Comparison of ENCODE assay signal across 15 cellular contexts in genomic region chr10:17474595-17474994, GRCh38. TPM values are rescaled to one million over a fixed set of nuclear protein-coding genes. Genes with fewer than 3 reads are reported as not detected.
A peak's percentile ranks its signal among the peaks of the same experiment; 100 is the strongest.
DNase-seq lines count a peak whose midpoint lies in the region; ATAC-seq, FAIRE-seq and TF ChIP-seq lines count a peak whose summit lies in the region.
"Had no signal": no experiment of that assay in that cellular context is flagged by ENCODE, and none has a peak within 500 bp of the region (broad histone marks: within the 10 kb centered on the region; RNA-seq: fewer than 3 reads in every experiment).

No MANE protein-coding gene starts in this region.

- FAIRE-seq in astrocyte (lab: Jason Lieb, UNC): no peak

- H2BK5ac ChIP-seq in mesendoderm (ENCODE audit: low read length): no peak overlapping the region

- H4K20me1 ChIP-seq in astrocyte (ENCODE audit: insufficient read depth, low read length): no peaks in the 10 kb centered on the region

- no peaks in the 10 kb centered on the region for H3K9me3 Mint-ChIP-seq in astrocyte (ENCODE audit: unreplicated experiment)
- H3K9me3 Mint-ChIP-seq: stimulated activated effector memory CD8-positive, alpha-beta T cell treated with anti-CD3 and anti-CD28 coated beads, Interleukin-12 subunit alpha, Interleukin-12 subunit beta, amount 100 ng/mL, for 72 hours had no signal

- H3K27me3 Mint-ChIP-seq in astrocyte (ENCODE audit: low read depth, unreplicated experiment): peaks cover 9% of the 10 kb centered on the region

- no peak overlapping the region for H3K18ac ChIP-seq in mesendoderm (ENCODE audit: low read length)

- H3K9ac ChIP-seq in astrocyte (ENCODE audit: low read length) (no peak overlapping the region), mesendoderm (ENCODE audit: low read length) (no peak overlapping the region)

- H2BK15ac ChIP-seq in mesendoderm (replicated peaks; ENCODE audit: low read depth): no peak overlapping the region

- H3K4me3 ChIP-seq in astrocyte (ENCODE audit: insufficient read depth, low read depth, low read length) (no peak overlapping the region), mesendoderm (ENCODE audit: low read length) (no peak overlapping the region)
- H3K4me3 ChIP-seq in effector memory CD4-positive, alpha-beta T cell (ENCODE audit: insufficient read depth, low read depth, low read length, poor library complexity, severe bottlenecking): no peak overlapping the region
- H3K4me3 ChIP-seq: esophagus muscularis mucosa had no signal

- H3K27ac ChIP-seq in astrocyte (ENCODE audit: low read depth, low read length): no peak overlapping the region
- H3K27ac ChIP-seq in mesendoderm (ENCODE audit: low read depth, low read length): no peak overlapping the region
- no peak overlapping the region for H3K27ac ChIP-seq in effector memory CD4-positive, alpha-beta T cell (ENCODE audit: insufficient read depth, low read length, poor library complexity, severe bottlenecking)
- H3K27ac ChIP-seq: esophagus muscularis mucosa, neutrophil, WERI-Rb-1 had no signal

- DNase-seq in ELR (ENCODE audit: low read depth) (peak; percentile 60), M059J (ENCODE audit: low read depth) (peak; percentile 8), astrocyte (ENCODE audit: low read depth) (no peak), mesendoderm (peak; percentile 8), GDM1 (lab: John Stamatoyannopoulos, UW) (no peak)
- no peak for DNase-seq in effector memory CD4-positive, alpha-beta T cell
- DNase-seq: aorta, kidney glomerular epithelial cell, NCI-H2029, RPMI8226, WERI-Rb-1 had no signal

- no peak for ATAC-seq in GM19324 (IDR thresholded peaks at IDR 0.05; ENCODE audit: low FRiP score, unreplicated experiment)
- ATAC-seq: stimulated activated effector memory CD8-positive, alpha-beta T cell treated with anti-CD3 and anti-CD28 coated beads, Interleukin-12 subunit alpha, Interleukin-12 subunit beta, amount 100 ng/mL, for 72 hours had no signal

- no peak overlapping the region for H4K8ac ChIP-seq in mesendoderm (ENCODE audit: low read depth, low read length)

- H3K4ac ChIP-seq in mesendoderm (ENCODE audit: low read depth, low read length): no peak overlapping the region

- H3K36me3 ChIP-seq in astrocyte (ENCODE audit: insufficient read depth, low read length) (no peaks in the 10 kb centered on the region), mesendoderm (ENCODE audit: control insufficient read depth, insufficient read depth, low read length) (no peaks in the 10 kb centered on the region)
- no peaks in the 10 kb centered on the region for H3K36me3 ChIP-seq in effector memory CD4-positive, alpha-beta T cell (ENCODE audit: control insufficient read depth, insufficient read depth, low read length)
- H3K36me3 ChIP-seq: esophagus muscularis mucosa, neutrophil, WERI-Rb-1 had no signal

- no peak overlapping the region for H3K4me3 Mint-ChIP-seq in astrocyte (ENCODE audit: unreplicated experiment)
- H3K4me3 Mint-ChIP-seq: stimulated activated effector memory CD8-positive, alpha-beta T cell treated with anti-CD3 and anti-CD28 coated beads, Interleukin-12 subunit alpha, Interleukin-12 subunit beta, amount 100 ng/mL, for 72 hours had no signal

- no peak overlapping the region for H3K23ac ChIP-seq in mesendoderm (ENCODE audit: low read length)

- H3K79me2 ChIP-seq in astrocyte (ENCODE audit: insufficient read depth, low read length) (no peaks in the 10 kb centered on the region), mesendoderm (ENCODE audit: control insufficient read depth, insufficient read depth, low read length) (no peaks in the 10 kb centered on the region)

- no peak overlapping the region for H3K4me2 ChIP-seq in astrocyte (ENCODE audit: low read length)
- no peak overlapping the region for H3K4me2 ChIP-seq in mesendoderm (ENCODE audit: low read length)

- H2BK120ac ChIP-seq in mesendoderm (ENCODE audit: low read depth, low read length): no peak overlapping the region

- no peak overlapping the region for H2AFZ ChIP-seq in astrocyte (ENCODE audit: low read depth, low read length)

- no peak overlapping the region for H4K5ac ChIP-seq in mesendoderm (ENCODE audit: low read length)

- no peaks in the 10 kb centered on the region for H3K36me3 Mint-ChIP-seq in astrocyte (ENCODE audit: low read depth, unreplicated experiment)
- H3K36me3 Mint-ChIP-seq: stimulated activated effector memory CD8-positive, alpha-beta T cell treated with anti-CD3 and anti-CD28 coated beads, Interleukin-12 subunit alpha, Interleukin-12 subunit beta, amount 100 ng/mL, for 72 hours had no signal

- H3K4me1 ChIP-seq in astrocyte (ENCODE audit: insufficient read depth, low read length) (no peaks in the 10 kb centered on the region), mesendoderm (ENCODE audit: control insufficient read depth, low read depth, low read length) (peaks cover 2% of the 10 kb centered on the region)
- H3K4me1 ChIP-seq in effector memory CD4-positive, alpha-beta T cell (ENCODE audit: control insufficient read depth, insufficient read depth, low read length, poor library complexity, severe bottlenecking): no peaks in the 10 kb centered on the region
- H3K4me1 ChIP-seq: esophagus muscularis mucosa had no signal

- no peaks in the 10 kb centered on the region for H3K79me1 ChIP-seq in mesendoderm (ENCODE audit: low read length)

- no peak overlapping the region for H3K27ac Mint-ChIP-seq in astrocyte (ENCODE audit: unreplicated experiment)
- H3K27ac Mint-ChIP-seq: stimulated activated effector memory CD8-positive, alpha-beta T cell treated with anti-CD3 and anti-CD28 coated beads, Interleukin-12 subunit alpha, Interleukin-12 subunit beta, amount 100 ng/mL, for 72 hours had no signal

- no peaks in the 10 kb centered on the region for H3K4me1 Mint-ChIP-seq in astrocyte (ENCODE audit: low read depth, unreplicated experiment)

- H3K56ac ChIP-seq in mesendoderm (ENCODE audit: low read length): no peak overlapping the region

- no peak overlapping the region for H2AK5ac ChIP-seq in mesendoderm (ENCODE audit: low read length)

- no peaks in the 10 kb centered on the region for H3K9me3 ChIP-seq in astrocyte (ENCODE audit: insufficient read depth, low read depth, low read length)
- no peaks in the 10 kb centered on the region for H3K9me3 ChIP-seq in effector memory CD4-positive, alpha-beta T cell (ENCODE audit: control insufficient read depth, low read length)
- H3K9me3 ChIP-seq: esophagus muscularis mucosa, neutrophil had no signal

- TF ChIP-seq CTCF in astrocyte (IDR thresholded peaks at IDR 0.05; ENCODE audit: insufficient read depth, low read depth, low read length): peak; percentile 6

- WGBS in mesendoderm (ENCODE audit: extremely low coverage, insufficient coverage, low lambda C conversion rate): no CpG with 5 or more reads among the region's 4 CpGs

- no peaks in the 10 kb centered on the region for H3K27me3 ChIP-seq in astrocyte (ENCODE audit: insufficient read depth, low read length)
- no peaks in the 10 kb centered on the region for H3K27me3 ChIP-seq in mesendoderm (ENCODE audit: insufficient read depth, low read length, poor library complexity)
- H3K27me3 ChIP-seq in effector memory CD4-positive, alpha-beta T cell (replicated peaks; ENCODE audit: control insufficient read depth, insufficient read depth, low read length, poor library complexity, severe bottlenecking): no peaks in the 10 kb centered on the region
- H3K27me3 ChIP-seq: neutrophil had no signal

RNA-seq across cellular contexts. Expression of gene ST8SIA6, which starts 20.2 kb away (rescaled TPM):
- 0.10 TPM in 1 of 2 replicates, not detected in the other for total RNA-seq in M059J (2014; rRNA removed; shearing (Covaris generic))
- total RNA-seq in astrocyte: 0.12 TPM in 1 of 2 replicates, not detected in the other
- polyA plus RNA-seq in mesendoderm (2013, experiment 1 of 2): 1.5 TPM
- polyA plus RNA-seq in mesendoderm (2013, experiment 2 of 2): 1.6 TPM

Comparison
In these comparisons a context has a peak if more than half of its experiments do, and no peak if none do; other contexts are left out.
1. DNase-seq: peak in ELR (single experiment), M059J (single experiment) and mesendoderm (single experiment); none in astrocyte (single experiment), effector memory CD4-positive, alpha-beta T cell (0 of 3) and GDM1 (single experiment).